In genomic region chr13:30906411-30906990, GRCh38 we compare ENCODE assay signal across 12 cellular contexts. TPM values are rescaled to one million over a fixed set of nuclear protein-coding genes. Genes with fewer than 3 reads are reported as not detected.
A peak's percentile ranks its signal among the peaks of the same experiment; 100 is the strongest.
DNase-seq lines count a peak whose midpoint lies in the region; ATAC-seq and TF ChIP-seq lines count a peak whose summit lies in the region.
"Had no signal": no experiment of that assay in that cellular context is flagged by ENCODE, and none has a peak within 500 bp of the region (broad histone marks: within the 10 kb centered on the region; RNA-seq: fewer than 3 reads in every experiment).

No MANE protein-coding gene starts in this region.

- peak overlapping the region; percentile 34 for H3K4me2 ChIP-seq in parathyroid adenoma (ENCODE audit: low read length)

- DNase-seq in AG04450 (ENCODE audit: low read depth, low spot score) (no peak), right atrium auricular region (ENCODE audit: low spot score) (no peak), GM20000 (ENCODE audit: low spot score) (no peak), epidermal melanocyte (ENCODE audit: insufficient read length, low spot score) (no peak)
- DNase-seq: CD8-positive, alpha-beta T cell; hippocampal formation; NCI-H1930; T-cell had no signal

- no peak for TF ChIP-seq CTCF in AG04450 (IDR thresholded peaks at IDR 0.05; ENCODE audit: low read depth, low read length)
- TF ChIP-seq CTCF in right atrium auricular region (IDR thresholded peaks at IDR 0.05) = no peak
- no peak for TF ChIP-seq CTCF in parathyroid adenoma (IDR thresholded peaks at IDR 0.05)
- TF ChIP-seq CTCF in GM20000 (IDR thresholded peaks at IDR 0.05; ENCODE audit: extremely low read depth, missing control alignments) = no peak

- H3K9me3 ChIP-seq in AG04450 (ENCODE audit: control insufficient read depth, insufficient read depth, low read length) = no peaks in the 10 kb centered on the region; the same call in 1 of the 2 replicates
- no peaks in the 10 kb centered on the region for H3K9me3 ChIP-seq in right atrium auricular region
- H3K9me3 ChIP-seq in parathyroid adenoma (ENCODE audit: control insufficient read depth, low read length) = no peaks in the 10 kb centered on the region

- WGBS in adipose tissue, 3 donors = 7 to 18% (median 14%) methylated on average over 46 to 58 of the region's 58 CpGs

- H3K9ac ChIP-seq in parathyroid adenoma = no peak overlapping the region

- no peak overlapping the region for H3K27ac ChIP-seq in AG04450 (ENCODE audit: low read depth, low read length)
- peak overlapping the region; percentile 86 for H3K27ac ChIP-seq in adipose tissue (ENCODE audit: low read depth, low read length)
- H3K27ac ChIP-seq in right atrium auricular region = peak overlapping the region; percentile 77
- peak overlapping the region; percentile 66 for H3K27ac ChIP-seq in parathyroid adenoma

- H3K4me1 ChIP-seq in right atrium auricular region (peaks cover 0 to 35% of the 10 kb centered on the region in 2 donors), parathyroid adenoma (peaks cover 20% of the 10 kb centered on the region)

- H3K36me3 ChIP-seq in right atrium auricular region (no peaks in the 10 kb centered on the region), parathyroid adenoma (ENCODE audit: control insufficient read depth, insufficient read depth, low read length) (no peaks in the 10 kb centered on the region)

- H3K4me3 ChIP-seq in AG04450 (ENCODE audit: low read depth, low read length) (peak overlapping the region; percentile 7; the same call in 1 of the 2 replicates), right atrium auricular region (peak overlapping the region; percentile 45 to 57), parathyroid adenoma (ENCODE audit: low read depth, low read length) (no peak overlapping the region)

- ATAC-seq in HG03521 (IDR thresholded peaks at IDR 0.05; ENCODE audit: unreplicated experiment) (no peak), HG02763 (IDR thresholded peaks at IDR 0.05; ENCODE audit: unreplicated experiment) (no peak)
- ATAC-seq: CD8-positive, alpha-beta T cell; T-cell had no signal

- H3K27me3 ChIP-seq in AG04450 (ENCODE audit: control insufficient read depth, insufficient read depth, low read length) (no peaks in the 10 kb centered on the region), right atrium auricular region (no peaks in the 10 kb centered on the region), parathyroid adenoma (ENCODE audit: control insufficient read depth, insufficient read depth, low read length) (no peaks in the 10 kb centered on the region)

- H2AFZ ChIP-seq in parathyroid adenoma = peak overlapping the region; percentile 88

- no peaks in the 10 kb centered on the region for H3K79me2 ChIP-seq in parathyroid adenoma

- POLR2A ChIA-PET in AG04450 (lab: Yijun Ruan, JAX) = interaction anchor here (0.6 to 1.2 kb wide), 3 partner anchors 36 to 79 kb away, joined by 3 to 7 read pairs (median 5); no protein-coding TSS in a partner anchor

- CTCF ChIA-PET in AG04450 (lab: Charles Lee) = interaction anchor here (1.3 to 1.4 kb wide), 3 partner anchors 14 to 138 kb away, joined by 4 to 6 read pairs (median 5); no protein-coding TSS in a partner anchor

RNA-seq across cellular contexts. Expression of gene MEDAG, which starts 0.4 kb away (rescaled TPM):
- polyA plus RNA-seq in AG04450 (2011; rRNA removed) = 3.2 and 3.7 TPM in 2 replicates
- 1.9 and 2.4 TPM in 2 replicates for polyA minus RNA-seq in AG04450 (2011; rRNA and poly(A)+ RNA removed)
- 100 to 1,000 TPM in 2 of 3 donors, 1 to 10 TPM in 1; 7.4 to 260 (median 152) TPM for polyA plus RNA-seq in adipose tissue
- 10 to 100 TPM; 37.4 to 42.4 TPM for total RNA-seq in right atrium auricular region
- total RNA-seq: CD8-positive, alpha-beta T cell; T-cell had no signal

RNA-seq across cellular contexts. Expression of gene TEX26, which starts 26.0 kb away (rescaled TPM):
- polyA plus RNA-seq in AG04450 (2011; rRNA removed) (0.09 TPM in 1 of 2 replicates, not detected in the other), adipose tissue (under 1 TPM in 1 of 3 donors, not detected in 2; 0.09 TPM)
- not detected in 2 replicates for polyA minus RNA-seq in AG04450 (2011; rRNA and poly(A)+ RNA removed)
- total RNA-seq in right atrium auricular region = not detected
- total RNA-seq: CD8-positive, alpha-beta T cell; T-cell had no signal
